Comparison of ENCODE assay signal across 24 cellular contexts in the genomic region with DNA sequence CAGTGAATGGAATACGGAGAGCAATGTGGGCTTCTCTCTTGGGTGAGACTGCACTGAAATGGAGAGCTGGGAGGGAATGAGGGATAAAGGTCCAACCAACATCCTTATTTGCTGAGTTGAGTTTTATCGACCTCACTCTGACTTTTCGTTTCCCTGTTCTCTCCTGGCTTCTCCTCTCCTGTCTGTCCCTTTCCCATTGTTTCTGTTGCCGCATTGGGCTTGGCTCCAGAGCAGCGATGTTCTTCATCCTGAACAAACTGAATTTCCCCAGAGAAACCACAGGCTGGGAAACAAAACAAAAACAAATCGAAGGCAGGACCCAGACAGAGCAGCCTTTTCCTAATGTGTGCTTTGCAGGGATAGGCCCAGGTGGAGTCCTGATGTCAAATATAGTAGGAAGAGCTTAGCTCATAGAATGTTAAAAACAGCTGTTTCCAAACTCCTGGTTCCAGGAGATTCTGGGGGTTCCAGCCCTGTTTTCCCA. TPM values are rescaled to one million over a fixed set of nuclear protein-coding genes. Genes with fewer than 3 reads are reported as not detected.
DNase-seq lines count a peak whose midpoint lies in the region; ATAC-seq, FAIRE-seq and TF ChIP-seq lines count a peak whose summit lies in the region.
"Had no signal": no experiment of that assay in that cellular context is flagged by ENCODE, and none has a peak within 500 bp of the region (broad histone marks: within the 10 kb centered on the region; RNA-seq: fewer than 3 reads in every experiment).

No MANE protein-coding gene starts in this region.

- ATAC-seq in K562: no peak
- no peak for ATAC-seq in aorta (ENCODE audit: low FRiP score)
- ATAC-seq: activated naive CD8-positive, alpha-beta T cell treated with anti-CD3 and anti-CD28 coated beads, Interleukin-2, amount 50 U/mL, for 24 hours had no signal

- H3K4me2 ChIP-seq in K562 (ENCODE audit: insufficient read depth, low read length): peak overlapping the region; percentile 76
- H3K4me2 ChIP-seq in hepatocyte: peak overlapping the region; percentile 9

- TF ChIP-seq RAD21 in K562 (CRISPR knock-in tag; conservative IDR thresholded peaks at IDR 0.05 in 1 of 2, IDR thresholded peaks at IDR 0.05 in 1 of 2): no peak

- H3K27ac ChIP-seq in K562 (ENCODE audit: extremely low read depth, low read depth, low read length) (peak overlapping the region; percentile 94), hepatocyte (peak overlapping the region; percentile 82), aorta (ENCODE audit: low read depth in 1 of 2, low read length in 2 of 2) (no peak overlapping the region), prostate gland (peak overlapping the region in 1 of 2 donors; percentile 40)

- TF ChIP-seq POLR2A in K562 (conservative IDR thresholded peaks at IDR 0.05) (no peak), prostate gland (IDR thresholded peaks at IDR 0.05) (no peak)

- H3K4me1 ChIP-seq in K562 (replicated peaks in 1 of 2; ENCODE audit: control insufficient read depth in 2 of 2, insufficient read depth in 2 of 2, low read length in 2 of 2) (peaks cover 27 to 33% of the 10 kb centered on the region in 2 experiments), hepatocyte (ENCODE audit: insufficient read depth) (peaks cover 33% of the 10 kb centered on the region), aorta (ENCODE audit: control insufficient read depth in 1 of 2, insufficient read depth in 2 of 2, low read length in 2 of 2) (no peaks in the 10 kb centered on the region), prostate gland (replicated peaks) (no peaks in the 10 kb centered on the region)

- intact Hi-C loops in K562 (cut with micrococcal nuclease): no loop called here
- intact Hi-C loops in aorta (cut with DNase I): no loop called here
- intact Hi-C loops in prostate gland (cut with DNase I): no loop called here

- H3K36me3 ChIP-seq in K562 (ENCODE audit: control insufficient read depth, insufficient read depth, low read length): no peaks in the 10 kb centered on the region; the same call in 2 of the 3 replicates
- no peaks in the 10 kb centered on the region for H3K36me3 ChIP-seq in hepatocyte (replicated peaks; ENCODE audit: insufficient read depth, low read depth)
- no peaks in the 10 kb centered on the region for H3K36me3 ChIP-seq in aorta (ENCODE audit: control insufficient read depth in 1 of 2, insufficient read depth in 2 of 2, low read length in 1 of 2)
- H3K36me3 ChIP-seq in prostate gland: no peaks in the 10 kb centered on the region

- TF ChIP-seq EP300 in K562 (IDR thresholded peaks at IDR 0.05; ENCODE audit: low read length): no peak

- H3K9ac ChIP-seq in K562 (ENCODE audit: insufficient read depth in 1 of 2, low read depth in 2 of 2, low read length in 2 of 2): peak overlapping the region; percentile 36 to 71; a peak in 3 of 4 replicates

- H3K4me3 ChIP-seq in K562: no peak overlapping the region
- no peak overlapping the region for H3K4me3 ChIP-seq in hepatocyte
- H3K4me3 ChIP-seq in aorta (ENCODE audit: low read length in 2 of 2): no peak overlapping the region
- H3K4me3 ChIP-seq in prostate gland: no peak overlapping the region

- BruUV-seq in K562 (replicated peaks; lab: Mats Ljungman, UMichigan): no TSS peak

- H3K9me3 ChIP-seq in K562 (replicated peaks; ENCODE audit: control insufficient read depth, insufficient read depth, low read depth, low read length) (peaks cover 2% of the 10 kb centered on the region; the same call in 1 of the 2 replicates), hepatocyte (ENCODE audit: low read depth) (no peaks in the 10 kb centered on the region), aorta (ENCODE audit: control insufficient read depth, low read length) (no peaks in the 10 kb centered on the region), prostate gland (no peaks in the 10 kb centered on the region)

- no peaks in the 10 kb centered on the region for H3K27me3 ChIP-seq in K562 (ENCODE audit: control insufficient read depth in 2 of 2, insufficient read depth in 2 of 2, low read length in 2 of 2)
- H3K27me3 ChIP-seq in hepatocyte: no peaks in the 10 kb centered on the region
- no peaks in the 10 kb centered on the region for H3K27me3 ChIP-seq in aorta (ENCODE audit: control insufficient read depth in 1 of 2, insufficient read depth in 2 of 2, low read length in 1 of 2)
- no peaks in the 10 kb centered on the region for H3K27me3 ChIP-seq in prostate gland (replicated peaks; ENCODE audit: insufficient read depth)

- in situ Hi-C loops in K562 (cut with MboI): no loop called here

- H4K20me1 ChIP-seq in K562 (replicated peaks; ENCODE audit: control insufficient read depth, insufficient read depth, low read length) (no peaks in the 10 kb centered on the region), hepatocyte (ENCODE audit: insufficient read depth, poor library complexity, severe bottlenecking) (no peaks in the 10 kb centered on the region)

- TF ChIP-seq CTCF in K562 (IDR thresholded peaks at IDR 0.05 in 2 of 3, conservative IDR thresholded peaks at IDR 0.05 in 1 of 3; ENCODE audit: insufficient read depth in 2 of 3, low read depth in 1 of 3, low read length in 3 of 3) (no peak), hepatocyte (IDR thresholded peaks at IDR 0.05; ENCODE audit: poor library complexity) (no peak), prostate gland (IDR thresholded peaks at IDR 0.05) (no peak)

- H3K9me1 ChIP-seq in K562 (ENCODE audit: control insufficient read depth, insufficient read depth, low read length): peaks cover 3% of the 10 kb centered on the region

- 45% methylated on average over 4 of the region's 6 CpGs for WGBS in K562 (ENCODE audit: insufficient coverage, low coverage, missing lambda C conversion rate)
- WGBS in hepatocyte (ENCODE audit: low lambda C conversion rate, missing lambda C conversion rate): 43% methylated on average over 6 of the region's 6 CpGs
- 10 to 19% methylated on average over 6 of the region's 6 CpGs for WGBS in aorta, 2 donors
- 44% methylated on average over 6 of the region's 6 CpGs for WGBS in prostate gland

- peak overlapping the region; percentile 97 for H2AFZ ChIP-seq in K562 (ENCODE audit: low read depth, low read length)
- H2AFZ ChIP-seq in hepatocyte: no peak overlapping the region

- POLR2A ChIA-PET in K562 (lab: Yijun Ruan, JAX): interaction anchor here (1.5 kb wide), 1 partner anchor 35 kb away, joined by 4 read pairs; a partner anchor contains a TSS

- peak; percentile 58 for DNase-seq in DMS153 (lab: John Stamatoyannopoulos, UW)
- DNase-seq in K562 (ENCODE audit: extremely low read depth in 1 of 4, low spot score in 3 of 4): no peak
- DNase-seq in hepatocyte (ENCODE audit: low spot score): no peak
- peak; percentile 81 for DNase-seq in pulmonary artery endothelial cell (ENCODE audit: low read depth, low spot score)
- DNase-seq in aorta: no peak
- DNase-seq in GM19239 (ENCODE audit: insufficient read length, low spot score): no peak
- DNase-seq in NCI-H1930 (lab: John Stamatoyannopoulos, UW): no peak
- DNase-seq in prostate gland (ENCODE audit: low spot score): no peak
- DNase-seq: activated gamma-delta T cell; activated naive CD8-positive, alpha-beta T cell treated with anti-CD3 and anti-CD28 coated beads, Interleukin-2, amount 50 U/mL, for 24 hours; cortex of kidney; foreskin melanocyte; GDM1; HCEC 1CT; islet precursor cell; mammary epithelial cell; MM.1S; naive B cell; NCI-H1436 treated with DMSO at 0.1 percent for 48 hours; NCI-H82; occipital lobe; stimulated activated CD4-positive, alpha-beta T cell treated with anti-CD3 and anti-CD28 coated beads, Interleukin-15, amount 100 ng/mL, for 24 hours had no signal

- CTCF ChIA-PET in K562 (lab: Yijun Ruan, JAX; ENCODE audit: low intra/inter-chr PET ratio): no interaction called here

- no peaks in the 10 kb centered on the region for H3K9me2 ChIP-seq in hepatocyte (replicated peaks; ENCODE audit: insufficient read depth)

- FAIRE-seq in K562 (lab: Jason Lieb, UNC) (peak; percentile 11), GM19239 (lab: Jason Lieb, UNC) (no peak)

- no peaks in the 10 kb centered on the region for H3K79me2 ChIP-seq in K562 (ENCODE audit: control insufficient read depth, insufficient read depth, low read length)
- no peaks in the 10 kb centered on the region for H3K79me2 ChIP-seq in hepatocyte

RNA-seq across cellular contexts. Expression of a gene that starts 30.0 kb away (rescaled TPM):
- total RNA-seq in K562 (2011; cell fraction: chromatin; rRNA removed; ENCODE audit: low replicate concordance): 2.1 and 2.8 TPM in 2 replicates
- total RNA-seq in K562 (2011; cell fraction: nucleolus; rRNA removed): 0.39 and 1.3 TPM in 2 replicates
- total RNA-seq in K562 (2011; cell fraction: nucleoplasm; rRNA removed): 0.69 and 1.2 TPM in 2 replicates
- total RNA-seq in K562 (2014; rRNA removed): 0.09 and 0.33 TPM in 2 replicates
- total RNA-seq in K562 (2014; rRNA removed; fragmentation: Illumina TruSeq; extraction: Trizol): 0.10 and 0.22 TPM in 2 replicates
- 0.30 and 0.43 TPM in 2 replicates for total RNA-seq in K562 (2015; rRNA removed; fragmentation: Illumina TruSeq; extraction: Trizol)
- 0.33 and 0.34 TPM in 2 replicates for total RNA-seq in K562 (2021)
- polyA plus RNA-seq in K562 (2011; rRNA removed): 0.40 and 0.43 TPM in 2 replicates
- polyA plus RNA-seq in K562 (2011; cell fraction: cytosol; rRNA removed): 0.16 and 0.18 TPM in 2 replicates
- 2.0 and 2.7 TPM in 2 replicates for polyA plus RNA-seq in K562 (2011; cell fraction: nucleus; rRNA removed)
- polyA plus RNA-seq in K562 (2012): 0.61 and 1.1 TPM in 2 replicates
- 0.15 and 0.24 TPM in 2 replicates for polyA plus RNA-seq in K562 (2014; fragmentation: Illumina TruSeq; extraction: Trizol)
- under 1 TPM; 0.06 to 0.10 TPM for polyA plus RNA-seq in K562 (2014; fragmentation: Nextera tagmentation; extraction: Ambion mirVana)
- 0.15 and 0.85 TPM in 2 replicates for polyA plus RNA-seq in K562 (2014; rRNA removed)
- 0.21 and 0.24 TPM in 2 replicates for polyA minus RNA-seq in K562 (2011; rRNA and poly(A)+ RNA removed)
- polyA minus RNA-seq in K562 (2011; cell fraction: cytosol; rRNA and poly(A)+ RNA removed): not detected in 2 replicates
- 0.27 and 1.2 TPM in 2 replicates for polyA minus RNA-seq in K562 (2011; cell fraction: nucleus; rRNA and poly(A)+ RNA removed)
- total RNA-seq in hepatocyte: 0.92 and 3.6 TPM in 2 replicates
- 0.36 and 2.0 TPM in 2 replicates for polyA plus RNA-seq in hepatocyte
- total RNA-seq in pulmonary artery endothelial cell: 25.0 and 26.0 TPM in 2 replicates
- total RNA-seq in aorta: 1 to 10 TPM in 1 of 2 donors, under 1 TPM in 1; 0.10 to 3.2 TPM
- 1 to 10 TPM; 1.5 to 4.2 TPM for polyA plus RNA-seq in aorta
- total RNA-seq in prostate gland: 10 to 100 TPM in 1 of 2 donors, under 1 TPM in 1; 0.36 to 18.9 TPM
- polyA plus RNA-seq: mammary epithelial cell had no signal

RNA-seq across cellular contexts. Expression of a gene that starts 34.6 kb away (rescaled TPM):
- 0.39 and 1.0 TPM in 2 replicates for total RNA-seq in K562 (2011; cell fraction: chromatin; rRNA removed; ENCODE audit: low replicate concordance)
- total RNA-seq in K562 (2011; cell fraction: nucleolus; rRNA removed): 0.92 and 1.0 TPM in 2 replicates
- 0.51 and 0.61 TPM in 2 replicates for total RNA-seq in K562 (2011; cell fraction: nucleoplasm; rRNA removed)
- total RNA-seq in K562 (2014; rRNA removed): 0.24 and 0.27 TPM in 2 replicates
- total RNA-seq in K562 (2014; rRNA removed; fragmentation: Illumina TruSeq; extraction: Trizol): 0.06 and 0.15 TPM in 2 replicates
- 0.98 and 1.1 TPM in 2 replicates for total RNA-seq in K562 (2015; rRNA removed; fragmentation: Illumina TruSeq; extraction: Trizol)
- 0.54 and 0.66 TPM in 2 replicates for total RNA-seq in K562 (2021)
- polyA plus RNA-seq in K562 (2011; rRNA removed): 0.22 and 0.85 TPM in 2 replicates
- 0.37 and 1.4 TPM in 2 replicates for polyA plus RNA-seq in K562 (2011; cell fraction: cytosol; rRNA removed)
- 0.49 and 1.1 TPM in 2 replicates for polyA plus RNA-seq in K562 (2011; cell fraction: nucleus; rRNA removed)
- polyA plus RNA-seq in K562 (2012): 1.8 and 2.2 TPM in 2 replicates
- 0.36 and 0.39 TPM in 2 replicates for polyA plus RNA-seq in K562 (2014; fragmentation: Illumina TruSeq; extraction: Trizol)
- polyA plus RNA-seq in K562 (2014; fragmentation: Nextera tagmentation; extraction: Ambion mirVana): under 1 TPM; 0.06 to 0.13 TPM
- 0.38 and 0.91 TPM in 2 replicates for polyA plus RNA-seq in K562 (2014; rRNA removed)
- 0.15 and 1.4 TPM in 2 replicates for polyA minus RNA-seq in K562 (2011; rRNA and poly(A)+ RNA removed)
- 1.3 TPM in 1 of 2 replicates, not detected in the other for polyA minus RNA-seq in K562 (2011; cell fraction: cytosol; rRNA and poly(A)+ RNA removed)
- 0.11 and 0.27 TPM in 2 replicates for polyA minus RNA-seq in K562 (2011; cell fraction: nucleus; rRNA and poly(A)+ RNA removed)
- 3.7 and 8.2 TPM in 2 replicates for total RNA-seq in hepatocyte
- 3.3 and 3.4 TPM in 2 replicates for polyA plus RNA-seq in hepatocyte
- total RNA-seq in pulmonary artery endothelial cell: not detected in 2 replicates
- under 1 TPM; 0.16 to 0.39 TPM for total RNA-seq in aorta
- polyA plus RNA-seq in aorta: 1 to 10 TPM in 1 of 2 donors, not detected in 1; 2.1 TPM
- 1 to 10 TPM in 1 of 2 donors, under 1 TPM in 1; 0.68 to 1.1 TPM for total RNA-seq in prostate gland
- total RNA-seq: bronchial epithelial cell had no signal

RNA-seq across cellular contexts. Expression of a gene that starts 50.7 kb away (rescaled TPM):
- total RNA-seq in K562 (2011; cell fraction: chromatin; rRNA removed; ENCODE audit: low replicate concordance): 2.9 and 7.9 TPM in 2 replicates
- 4.5 and 5.7 TPM in 2 replicates for total RNA-seq in K562 (2011; cell fraction: nucleolus; rRNA removed)
- 4.0 and 4.1 TPM in 2 replicates for total RNA-seq in K562 (2011; cell fraction: nucleoplasm; rRNA removed)
- total RNA-seq in K562 (2014; rRNA removed): 0.61 and 1.0 TPM in 2 replicates
- total RNA-seq in K562 (2014; rRNA removed; fragmentation: Illumina TruSeq; extraction: Trizol): 0.06 and 0.07 TPM in 2 replicates
- 0.15 and 0.29 TPM in 2 replicates for total RNA-seq in K562 (2015; rRNA removed; fragmentation: Illumina TruSeq; extraction: Trizol)
- 3.0 and 3.9 TPM in 2 replicates for total RNA-seq in K562 (2021)
- 1.1 and 1.7 TPM in 2 replicates for polyA plus RNA-seq in K562 (2011; rRNA removed)
- polyA plus RNA-seq in K562 (2011; cell fraction: cytosol; rRNA removed): 2.4 and 3.0 TPM in 2 replicates
- 7.8 and 9.9 TPM in 2 replicates for polyA plus RNA-seq in K562 (2011; cell fraction: nucleus; rRNA removed)
- 2.1 and 7.6 TPM in 2 replicates for polyA plus RNA-seq in K562 (2012)
- 0.22 and 0.72 TPM in 2 replicates for polyA plus RNA-seq in K562 (2014; fragmentation: Illumina TruSeq; extraction: Trizol)
- polyA plus RNA-seq in K562 (2014; fragmentation: Nextera tagmentation; extraction: Ambion mirVana): under 1 TPM in 1 of 2 experiments, not detected in 1; 0.01 TPM
- 1.7 and 1.9 TPM in 2 replicates for polyA plus RNA-seq in K562 (2014; rRNA removed)
- 0.24 and 0.60 TPM in 2 replicates for polyA minus RNA-seq in K562 (2011; rRNA and poly(A)+ RNA removed)
- 1.1 and 2.9 TPM in 2 replicates for polyA minus RNA-seq in K562 (2011; cell fraction: cytosol; rRNA and poly(A)+ RNA removed)
- polyA minus RNA-seq in K562 (2011; cell fraction: nucleus; rRNA and poly(A)+ RNA removed): 1.2 and 1.7 TPM in 2 replicates
- 0.60 and 2.1 TPM in 2 replicates for total RNA-seq in hepatocyte
- 0.44 and 1.2 TPM in 2 replicates for polyA plus RNA-seq in hepatocyte
- 0.53 and 0.99 TPM in 2 replicates for total RNA-seq in pulmonary artery endothelial cell
- total RNA-seq in aorta: 1 to 10 TPM in 1 of 2 donors, under 1 TPM in 1; 0.62 to 1.2 TPM
- polyA plus RNA-seq in aorta: 1 to 10 TPM in 1 of 2 donors, under 1 TPM in 1; 0.97 to 1.4 TPM
- total RNA-seq in prostate gland: 1 to 10 TPM; 7.5 to 9.5 TPM
- total RNA-seq: OCI-LY7 had no signal

Comparison
In these comparisons a context has a peak if more than half of its experiments do, and no peak if none do; other contexts are left out.
1. DNase-seq: peak in DMS153 (single experiment) and pulmonary artery endothelial cell (single experiment); none in K562 (0 of 4), hepatocyte (single experiment), aorta (0 of 2), GM19239 (single experiment), NCI-H1930 (0 of 2) and prostate gland (single experiment).
2. H3K27ac ChIP-seq: peak in K562 (single experiment) and hepatocyte (single experiment); none in aorta (0 of 2).